In the genomic region with DNA sequence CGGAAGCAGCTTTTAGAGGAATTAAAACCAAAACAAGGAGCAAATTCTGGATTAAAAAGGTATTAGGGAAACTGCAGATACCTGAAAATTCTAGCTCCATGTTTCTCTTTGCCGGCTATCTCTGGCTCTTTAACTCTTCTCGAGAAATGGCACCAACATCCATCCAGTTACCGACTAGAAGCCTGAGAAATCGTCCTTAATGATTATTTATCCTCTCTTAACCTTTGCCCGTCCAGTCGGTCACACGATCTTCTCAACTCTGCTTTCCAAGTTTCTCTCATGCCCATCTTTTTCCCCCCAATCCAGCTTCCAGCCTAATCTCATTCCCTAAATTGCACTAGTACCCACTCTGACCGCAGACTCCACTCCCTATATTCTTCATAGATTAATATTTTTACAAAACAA, we compare ENCODE assay signal across 7 cellular contexts. TPM values are rescaled to one million over a fixed set of nuclear protein-coding genes. Genes with fewer than 3 reads are reported as not detected.
DNase-seq lines count a peak whose midpoint lies in the region; ATAC-seq, FAIRE-seq and TF ChIP-seq lines count a peak whose summit lies in the region.

No MANE protein-coding gene starts in this region.

- H3K4me1 ChIP-seq in mononuclear cell (ENCODE audit: insufficient read depth, low read length) = peaks cover 17% of the 10 kb centered on the region

- no peaks in the 10 kb centered on the region for H3K4me1 Mint-ChIP-seq in MCF 10A (ENCODE audit: insufficient read depth, unreplicated experiment)
- H3K4me1 Mint-ChIP-seq in WTC11 = no peaks in the 10 kb centered on the region; the same call in 1 of the 2 replicates

- TF ChIP-seq CTCF in MCF 10A (IDR thresholded peaks at IDR 0.05; ENCODE audit: unreplicated experiment) = no peak
- TF ChIP-seq CTCF in WTC11 (IDR thresholded peaks at IDR 0.05) = no peak

- no peak overlapping the region for H3K27ac Mint-ChIP-seq in MCF 10A (ENCODE audit: low read depth, unreplicated experiment)
- no peak overlapping the region for H3K27ac Mint-ChIP-seq in WTC11

- H3K27me3 Mint-ChIP-seq in MCF 10A (ENCODE audit: insufficient read depth, unreplicated experiment) (no peaks in the 10 kb centered on the region), WTC11 (ENCODE audit: low read depth) (no peaks in the 10 kb centered on the region)

- ATAC-seq in GM19324 (IDR thresholded peaks at IDR 0.05; ENCODE audit: low FRiP score, unreplicated experiment) = peak; percentile 5
- ATAC-seq in HG03159 (IDR thresholded peaks at IDR 0.05; ENCODE audit: unreplicated experiment) = peak; percentile 8
- ATAC-seq in WTC11 = no peak

- H3K9me3 Mint-ChIP-seq in MCF 10A (ENCODE audit: unreplicated experiment) (no peaks in the 10 kb centered on the region), WTC11 (no peaks in the 10 kb centered on the region)

- FAIRE-seq in GM19239 (lab: Jason Lieb, UNC) = no peak

- no peaks in the 10 kb centered on the region for H3K9me3 ChIP-seq in mononuclear cell (ENCODE audit: low read depth, low read length)

- CTCF ChIA-PET in MCF 10A (lab: Yijun Ruan, JAX) = interaction anchor here (0.6 to 1.4 kb wide), 6 partner anchors 8 to 1426 kb away, joined by 3 to 5 read pairs (median 4); no protein-coding TSS in a partner anchor
- CTCF ChIA-PET in WTC11 (lab: Charles Lee) = interaction anchor here (1.0 kb wide), 1 partner anchor 40 kb away, joined by 3 read pairs; no protein-coding TSS in a partner anchor

- POLR2A ChIA-PET in MCF 10A (lab: Yijun Ruan, JAX) = interaction anchor here (0.5 to 6.6 kb wide), 14 partner anchors 10 to 1050 kb away, joined by 3 to 71 read pairs (median 4); partner anchors contain the start of gene KAT2B
- POLR2A ChIA-PET in WTC11 (lab: Charles Lee) = interaction anchor here (0.6 to 1.1 kb wide), 3 partner anchors 146 to 540 kb away, joined by 3 to 4 read pairs (median 3); partner anchors contain the start of gene KAT2B

- no peaks in the 10 kb centered on the region for H3K36me3 Mint-ChIP-seq in MCF 10A (ENCODE audit: insufficient read depth, unreplicated experiment)
- peaks cover 16% of the 10 kb centered on the region for H3K36me3 Mint-ChIP-seq in WTC11

- no peak overlapping the region for H3K4me3 Mint-ChIP-seq in MCF 10A (ENCODE audit: unreplicated experiment)
- no peak overlapping the region for H3K4me3 Mint-ChIP-seq in WTC11

- no peak for DNase-seq in MCF 10A (ENCODE audit: unreplicated experiment)
- no peak for DNase-seq in T1000 (lab: John Stamatoyannopoulos, UW)
- no peak for DNase-seq in WTC11 (ENCODE audit: low spot score)
- DNase-seq in GM19239 (ENCODE audit: insufficient read length, low spot score) = no peak

- intact Hi-C loops in MCF 10A (cut with micrococcal nuclease) = loop anchor here (1.0 to 5.0 kb wide), 4 partner anchors 132 to 299 kb away; partner anchors contain the start of gene KAT2B

- BruUV-seq in MCF 10A (replicated peaks; lab: Mats Ljungman, UMichigan) = TSS peak; percentile 95

- peak overlapping the region; percentile 74 for H3K4me3 ChIP-seq in mononuclear cell (ENCODE audit: low read length)

- H3K27me3 ChIP-seq in mononuclear cell (ENCODE audit: insufficient read depth, low read length) = no peaks in the 10 kb centered on the region

TF ChIP-seq in WTC11, 78 proteins besides CTCF, POLR2A, EP300 and RAD21:
- TF ChIP-seq TCF7 (CRISPR knock-in tag; IDR thresholded peaks at IDR 0.05; ENCODE audit: low read depth) (no peak), CBFB (CRISPR knock-in tag; IDR thresholded peaks at IDR 0.05; ENCODE audit: low read depth) (no peak), TP53 (CRISPR knock-in tag; IDR thresholded peaks at IDR 0.05) (no peak), RELA (CRISPR knock-in tag; IDR thresholded peaks at IDR 0.05; ENCODE audit: borderline replicate concordance) (no peak), NFATC4 (CRISPR knock-in tag; IDR thresholded peaks at IDR 0.05) (no peak), OVOL2 (CRISPR knock-in tag; IDR thresholded peaks at IDR 0.05; ENCODE audit: borderline replicate concordance) (no peak), ESRRA (CRISPR knock-in tag; IDR thresholded peaks at IDR 0.05; ENCODE audit: borderline replicate concordance) (no peak), NFE2L1 (CRISPR knock-in tag; IDR thresholded peaks at IDR 0.05) (no peak)
- TF ChIP-seq, protein P1, sequence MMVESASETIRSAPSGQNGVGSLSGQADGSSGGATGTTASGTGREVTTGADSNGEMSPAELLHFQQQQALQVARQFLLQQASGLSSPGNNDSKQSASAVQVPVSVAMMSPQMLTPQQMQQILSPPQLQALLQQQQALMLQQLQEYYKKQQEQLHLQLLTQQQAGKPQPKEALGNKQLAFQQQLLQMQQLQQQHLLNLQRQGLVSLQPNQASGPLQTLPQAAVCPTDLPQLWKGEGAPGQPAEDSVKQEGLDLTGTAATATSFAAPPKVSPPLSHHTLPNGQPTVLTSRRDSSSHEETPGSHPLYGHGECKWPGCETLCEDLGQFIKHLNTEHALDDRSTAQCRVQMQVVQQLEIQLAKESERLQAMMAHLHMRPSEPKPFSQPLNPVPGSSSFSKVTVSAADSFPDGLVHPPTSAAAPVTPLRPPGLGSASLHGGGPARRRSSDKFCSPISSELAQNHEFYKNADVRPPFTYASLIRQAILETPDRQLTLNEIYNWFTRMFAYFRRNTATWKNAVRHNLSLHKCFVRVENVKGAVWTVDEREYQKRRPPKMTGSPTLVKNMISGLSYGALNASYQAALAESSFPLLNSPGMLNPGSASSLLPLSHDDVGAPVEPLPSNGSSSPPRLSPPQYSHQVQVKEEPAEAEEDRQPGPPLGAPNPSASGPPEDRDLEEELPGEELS (CRISPR knock-in tag; IDR thresholded peaks at IDR 0.05) = no peak
- TF ChIP-seq, protein P2, sequence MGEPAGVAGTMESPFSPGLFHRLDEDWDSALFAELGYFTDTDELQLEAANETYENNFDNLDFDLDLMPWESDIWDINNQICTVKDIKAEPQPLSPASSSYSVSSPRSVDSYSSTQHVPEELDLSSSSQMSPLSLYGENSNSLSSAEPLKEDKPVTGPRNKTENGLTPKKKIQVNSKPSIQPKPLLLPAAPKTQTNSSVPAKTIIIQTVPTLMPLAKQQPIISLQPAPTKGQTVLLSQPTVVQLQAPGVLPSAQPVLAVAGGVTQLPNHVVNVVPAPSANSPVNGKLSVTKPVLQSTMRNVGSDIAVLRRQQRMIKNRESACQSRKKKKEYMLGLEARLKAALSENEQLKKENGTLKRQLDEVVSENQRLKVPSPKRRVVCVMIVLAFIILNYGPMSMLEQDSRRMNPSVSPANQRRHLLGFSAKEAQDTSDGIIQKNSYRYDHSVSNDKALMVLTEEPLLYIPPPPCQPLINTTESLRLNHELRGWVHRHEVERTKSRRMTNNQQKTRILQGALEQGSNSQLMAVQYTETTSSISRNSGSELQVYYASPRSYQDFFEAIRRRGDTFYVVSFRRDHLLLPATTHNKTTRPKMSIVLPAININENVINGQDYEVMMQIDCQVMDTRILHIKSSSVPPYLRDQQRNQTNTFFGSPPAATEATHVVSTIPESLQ (CRISPR knock-in tag; IDR thresholded peaks at IDR 0.05) = no peak

RNA-seq across cellular contexts. Expression of gene SGO1, which starts 0.6 kb away (rescaled TPM):
- total RNA-seq in MCF 10A (2022) = 6.8 and 12.2 TPM in 2 replicates
- total RNA-seq in mononuclear cell = 0.73 TPM
- total RNA-seq in WTC11 (2021) = 31.5 to 34.3 TPM (median 32.2 TPM) in 3 replicates
